In genomic region chr1:20153000-20153418, GRCh38 we compare ENCODE assay signal across 12 cellular contexts. TPM values are rescaled to one million over a fixed set of nuclear protein-coding genes. Genes with fewer than 3 reads are reported as not detected.
DNase-seq lines count a peak whose midpoint lies in the region; ATAC-seq and TF ChIP-seq lines count a peak whose summit lies in the region.
"Had no signal": no experiment of that assay in that cellular context is flagged by ENCODE, and none has a peak within 500 bp of the region (broad histone marks: within the 10 kb centered on the region; RNA-seq: fewer than 3 reads in every experiment).

No MANE protein-coding gene starts in this region.

- DNase-seq in HL-60 (ENCODE audit: low read depth in 1 of 2, low spot score in 1 of 2) (peak; percentile 61 to 66), WTC11 (ENCODE audit: low spot score) (peak; percentile 44), hypothalamus (lab: John Stamatoyannopoulos, UW) (peak in 41 of 51 donors; percentile 12 to 79 (median 56)), retina (peak; percentile 29), osteocyte (ENCODE audit: extremely low spot score, unreplicated experiment) (no peak), NCI-H2029 (lab: John Stamatoyannopoulos, UW) (no peak)

- H3K4me1 Mint-ChIP-seq in WTC11 (peaks cover 27% of the 10 kb centered on the region), osteocyte (ENCODE audit: unreplicated experiment) (peaks cover 1% of the 10 kb centered on the region)

- H3K4me3 ChIP-seq in HL-60 (replicated peaks; ENCODE audit: insufficient read depth, low read length), result no peak overlapping the region

- CTCF ChIA-PET in WTC11 (lab: Charles Lee), result interaction anchor here (0.6 to 4.5 kb wide), 23 partner anchors 10 to 342 kb away, joined by 3 to 75 read pairs (median 4); partner anchors contain the start of genes OTUD3 and PLA2G2E

- H3K9me3 Mint-ChIP-seq in WTC11, result peaks cover 8% of the 10 kb centered on the region
- H3K9me3 Mint-ChIP-seq in osteocyte (ENCODE audit: unreplicated experiment), result no peaks in the 10 kb centered on the region
- H3K9me3 Mint-ChIP-seq: activated T-helper 1 cell treated with anti-CD3 and anti-CD28 coated beads, Interleukin-12 subunit alpha, Interleukin-12 subunit beta, Interleukin-2, Interleukin-4 antibody, amounts not matched to agents 30 ng/mL and 10 ng/mL and 1 ng/mL, durations not matched to agents 14 hours and 24 hours and 36 hours had no signal

- H3K27me3 Mint-ChIP-seq in WTC11 (ENCODE audit: low read depth), result no peaks in the 10 kb centered on the region; the same call in 1 of the 2 replicates
- H3K27me3 Mint-ChIP-seq in osteocyte (ENCODE audit: unreplicated experiment), result no peaks in the 10 kb centered on the region

- POLR2A ChIA-PET in WTC11 (lab: Charles Lee), result interaction anchor here (0.6 to 0.7 kb wide), 2 partner anchors 37 to 943 kb away, joined by 3 to 5 read pairs; no protein-coding TSS in a partner anchor

- H3K27me3 ChIP-seq in HL-60 (ENCODE audit: insufficient read depth, poor library complexity, severe bottlenecking), result no peaks in the 10 kb centered on the region

- H3K27ac Mint-ChIP-seq in WTC11, result peak overlapping the region; percentile 80
- no peak overlapping the region for H3K27ac Mint-ChIP-seq in osteocyte (ENCODE audit: unreplicated experiment)

- H3K4me3 Mint-ChIP-seq in WTC11 (no peak overlapping the region), osteocyte (ENCODE audit: unreplicated experiment) (no peak overlapping the region)

- ATAC-seq in WTC11, result peak; percentile 38
- no peak for ATAC-seq in HG03354 (IDR thresholded peaks at IDR 0.05; ENCODE audit: poor library complexity, severe bottlenecking, unreplicated experiment)
- no peak for ATAC-seq in GM19455 (IDR thresholded peaks at IDR 0.05; ENCODE audit: unreplicated experiment)

- no peak for TF ChIP-seq CTCF in HL-60 (IDR thresholded peaks at IDR 0.05; ENCODE audit: insufficient read depth, low read length)
- no peak for TF ChIP-seq CTCF in WTC11 (IDR thresholded peaks at IDR 0.05)
- no peak for TF ChIP-seq CTCF in osteocyte (IDR thresholded peaks at IDR 0.05)

- H3K27ac ChIP-seq in HL-60 (replicated peaks), result peak overlapping the region; percentile 84
- H3K27ac ChIP-seq: neutrophil, RWPE1 had no signal

- H3K36me3 Mint-ChIP-seq in WTC11 (no peaks in the 10 kb centered on the region), osteocyte (ENCODE audit: unreplicated experiment) (no peaks in the 10 kb centered on the region)

TF ChIP-seq in WTC11, 78 proteins besides CTCF, POLR2A, EP300 and RAD21:
- peak; percentile 61; the same call in 1 of the 2 replicates for TF ChIP-seq FOXK1 (CRISPR knock-in tag; IDR thresholded peaks at IDR 0.05)
- no peak for TF ChIP-seq OVOL2 (CRISPR knock-in tag; IDR thresholded peaks at IDR 0.05; ENCODE audit: borderline replicate concordance)
TF ChIP-seq in WTC11: peak in this region for 1.

RNA-seq across cellular contexts. Expression of gene PLA2G2F, which starts 13.9 kb away (rescaled TPM):
- total RNA-seq in WTC11 (2021), result not detected in 3 replicates
- total RNA-seq in osteocyte, result not detected in 2 replicates
- total RNA-seq: activated T-helper 1 cell treated with anti-CD3 and anti-CD28 coated beads, Interleukin-12 subunit alpha, Interleukin-12 subunit beta, Interleukin-2, Interleukin-4 antibody, amounts not matched to agents 30 ng/mL and 10 ng/mL and 1 ng/mL, durations not matched to agents 14 hours and 24 hours and 36 hours had no signal

RNA-seq across cellular contexts. Expression of gene UBXN10, which starts 32.9 kb away (rescaled TPM):
- total RNA-seq in WTC11 (2021) (0.52 to 0.76 TPM (median 0.71 TPM) in 3 replicates), osteocyte (not detected in 2 replicates)

RNA-seq across cellular contexts. Expression of gene PLA2G2C, which starts 33.3 kb away (rescaled TPM):
- not detected in 3 replicates for total RNA-seq in WTC11 (2021)
- not detected in 2 replicates for total RNA-seq in osteocyte
- total RNA-seq: epithelial cell of proximal tubule had no signal

RNA-seq across cellular contexts. Expression of gene PLA2G2D, which starts 33.7 kb away (rescaled TPM):
- total RNA-seq in WTC11 (2021) (not detected in 3 replicates), osteocyte (not detected in 2 replicates)
- total RNA-seq: activated T-helper 1 cell treated with anti-CD3 and anti-CD28 coated beads, Interleukin-12 subunit alpha, Interleukin-12 subunit beta, Interleukin-2, Interleukin-4 antibody, amounts not matched to agents 30 ng/mL and 10 ng/mL and 1 ng/mL, durations not matched to agents 14 hours and 24 hours and 36 hours; epithelial cell of proximal tubule had no signal

Comparison
In these comparisons a context has a peak if more than half of its experiments do, and no peak if none do; other contexts are left out.
1. DNase-seq: peak in HL-60 (2 of 2), WTC11 (single experiment), hypothalamus (41 of 51) and retina (single experiment); none in osteocyte (single experiment) and NCI-H2029 (single experiment).